In the genomic region with DNA sequence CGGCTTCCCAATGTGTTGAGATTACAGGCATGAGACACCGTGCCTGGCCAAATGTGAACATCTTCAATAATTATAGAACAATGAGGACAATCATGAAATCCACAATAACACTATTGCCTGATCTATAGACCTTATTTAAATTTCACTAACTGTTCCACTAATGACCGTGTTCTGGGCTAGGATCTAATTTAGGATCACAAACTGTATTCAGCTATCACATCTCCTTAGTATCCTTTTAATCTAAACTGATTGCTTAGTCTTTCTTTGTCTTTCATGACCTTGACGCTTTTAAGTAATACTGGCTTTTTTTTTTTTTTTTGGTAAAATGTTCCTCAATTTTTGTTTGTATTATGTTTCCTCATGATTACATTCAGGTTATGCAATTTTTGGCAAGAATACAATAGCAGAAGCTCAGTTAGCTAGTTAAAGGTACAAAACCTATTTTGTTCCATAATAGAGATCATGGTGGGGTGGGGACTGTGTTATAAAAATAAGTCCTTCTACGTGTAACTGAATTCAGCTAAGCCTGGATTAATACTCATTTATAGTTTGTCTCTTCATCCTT, we compare ENCODE assay signal across 3 cellular contexts.
TF ChIP-seq lines count a peak whose summit lies in the region.

No MANE protein-coding gene starts in this region.

TF ChIP-seq in liver, 16 proteins besides CTCF, POLR2A, EP300 and RAD21:
- peak; percentile 23 for TF ChIP-seq FOXA2 (IDR thresholded peaks at IDR 0.05)
- no peak for TF ChIP-seq NR2F2 (IDR thresholded peaks at IDR 0.05)
- TF ChIP-seq JUND (IDR thresholded peaks at IDR 0.05) = peak; percentile 16 to 36
- TF ChIP-seq HNF4G (IDR thresholded peaks at IDR 0.05) = no peak
- TF ChIP-seq YY1 (IDR thresholded peaks at IDR 0.05) = no peak
- TF ChIP-seq RXRA (IDR thresholded peaks at IDR 0.05) = peak; percentile 43 to 65
- no peak for TF ChIP-seq EGR1 (IDR thresholded peaks at IDR 0.05; ENCODE audit: low read depth in 2 of 2)
- peak; percentile 34 for TF ChIP-seq SP1 (IDR thresholded peaks at IDR 0.05)
- no peak for TF ChIP-seq FOXA1 (IDR thresholded peaks at IDR 0.05)
- TF ChIP-seq, protein P1, sequence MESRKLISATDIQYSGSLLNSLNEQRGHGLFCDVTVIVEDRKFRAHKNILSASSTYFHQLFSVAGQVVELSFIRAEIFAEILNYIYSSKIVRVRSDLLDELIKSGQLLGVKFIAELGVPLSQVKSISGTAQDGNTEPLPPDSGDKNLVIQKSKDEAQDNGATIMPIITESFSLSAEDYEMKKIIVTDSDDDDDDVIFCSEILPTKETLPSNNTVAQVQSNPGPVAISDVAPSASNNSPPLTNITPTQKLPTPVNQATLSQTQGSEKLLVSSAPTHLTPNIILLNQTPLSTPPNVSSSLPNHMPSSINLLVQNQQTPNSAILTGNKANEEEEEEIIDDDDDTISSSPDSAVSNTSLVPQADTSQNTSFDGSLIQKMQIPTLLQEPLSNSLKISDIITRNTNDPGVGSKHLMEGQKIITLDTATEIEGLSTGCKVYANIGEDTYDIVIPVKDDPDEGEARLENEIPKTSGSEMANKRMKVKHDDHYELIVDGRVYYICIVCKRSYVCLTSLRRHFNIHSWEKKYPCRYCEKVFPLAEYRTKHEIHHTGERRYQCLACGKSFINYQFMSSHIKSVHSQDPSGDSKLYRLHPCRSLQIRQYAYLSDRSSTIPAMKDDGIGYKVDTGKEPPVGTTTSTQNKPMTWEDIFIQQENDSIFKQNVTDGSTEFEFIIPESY (IDR thresholded peaks at IDR 0.05) = peak; percentile 56
- TF ChIP-seq, protein P2, sequence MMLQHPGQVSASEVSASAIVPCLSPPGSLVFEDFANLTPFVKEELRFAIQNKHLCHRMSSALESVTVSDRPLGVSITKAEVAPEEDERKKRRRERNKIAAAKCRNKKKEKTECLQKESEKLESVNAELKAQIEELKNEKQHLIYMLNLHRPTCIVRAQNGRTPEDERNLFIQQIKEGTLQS (IDR thresholded peaks at IDR 0.05) = no peak
- no peak for TF ChIP-seq TAF1 (conservative IDR thresholded peaks at IDR 0.05)
- peak; percentile 55 to 58 for TF ChIP-seq HNF4A (conservative IDR thresholded peaks at IDR 0.05)
- TF ChIP-seq MAX (IDR thresholded peaks at IDR 0.05) = peak; percentile 59
- TF ChIP-seq, protein P3, sequence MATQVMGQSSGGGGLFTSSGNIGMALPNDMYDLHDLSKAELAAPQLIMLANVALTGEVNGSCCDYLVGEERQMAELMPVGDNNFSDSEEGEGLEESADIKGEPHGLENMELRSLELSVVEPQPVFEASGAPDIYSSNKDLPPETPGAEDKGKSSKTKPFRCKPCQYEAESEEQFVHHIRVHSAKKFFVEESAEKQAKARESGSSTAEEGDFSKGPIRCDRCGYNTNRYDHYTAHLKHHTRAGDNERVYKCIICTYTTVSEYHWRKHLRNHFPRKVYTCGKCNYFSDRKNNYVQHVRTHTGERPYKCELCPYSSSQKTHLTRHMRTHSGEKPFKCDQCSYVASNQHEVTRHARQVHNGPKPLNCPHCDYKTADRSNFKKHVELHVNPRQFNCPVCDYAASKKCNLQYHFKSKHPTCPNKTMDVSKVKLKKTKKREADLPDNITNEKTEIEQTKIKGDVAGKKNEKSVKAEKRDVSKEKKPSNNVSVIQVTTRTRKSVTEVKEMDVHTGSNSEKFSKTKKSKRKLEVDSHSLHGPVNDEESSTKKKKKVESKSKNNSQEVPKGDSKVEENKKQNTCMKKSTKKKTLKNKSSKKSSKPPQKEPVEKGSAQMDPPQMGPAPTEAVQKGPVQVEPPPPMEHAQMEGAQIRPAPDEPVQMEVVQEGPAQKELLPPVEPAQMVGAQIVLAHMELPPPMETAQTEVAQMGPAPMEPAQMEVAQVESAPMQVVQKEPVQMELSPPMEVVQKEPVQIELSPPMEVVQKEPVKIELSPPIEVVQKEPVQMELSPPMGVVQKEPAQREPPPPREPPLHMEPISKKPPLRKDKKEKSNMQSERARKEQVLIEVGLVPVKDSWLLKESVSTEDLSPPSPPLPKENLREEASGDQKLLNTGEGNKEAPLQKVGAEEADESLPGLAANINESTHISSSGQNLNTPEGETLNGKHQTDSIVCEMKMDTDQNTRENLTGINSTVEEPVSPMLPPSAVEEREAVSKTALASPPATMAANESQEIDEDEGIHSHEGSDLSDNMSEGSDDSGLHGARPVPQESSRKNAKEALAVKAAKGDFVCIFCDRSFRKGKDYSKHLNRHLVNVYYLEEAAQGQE (IDR thresholded peaks at IDR 0.05) = no peak
- no peak for TF ChIP-seq GABPA (IDR thresholded peaks at IDR 0.05 in 1 of 2, conservative IDR thresholded peaks at IDR 0.05 in 1 of 2)

TF ChIP-seq in HepG2, 621 proteins besides CTCF, POLR2A, EP300 and RAD21 (continues in another document):
- no peak for TF ChIP-seq ZNF713 (CRISPR knock-in tag; IDR thresholded peaks at IDR 0.05)
- TF ChIP-seq, protein P4, sequence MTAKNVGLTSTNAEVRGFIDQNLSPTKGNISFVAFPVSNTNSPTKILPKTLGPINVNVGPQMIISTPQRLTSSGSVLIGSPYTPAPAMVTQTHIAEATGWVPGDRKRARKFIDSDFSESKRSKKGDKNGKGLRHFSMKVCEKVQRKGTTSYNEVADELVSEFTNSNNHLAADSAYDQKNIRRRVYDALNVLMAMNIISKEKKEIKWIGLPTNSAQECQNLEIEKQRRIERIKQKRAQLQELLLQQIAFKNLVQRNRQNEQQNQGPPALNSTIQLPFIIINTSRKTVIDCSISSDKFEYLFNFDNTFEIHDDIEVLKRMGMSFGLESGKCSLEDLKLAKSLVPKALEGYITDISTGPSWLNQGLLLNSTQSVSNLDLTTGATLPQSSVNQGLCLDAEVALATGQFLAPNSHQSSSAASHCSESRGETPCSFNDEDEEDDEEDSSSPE (CRISPR knock-in tag; IDR thresholded peaks at IDR 0.05) = no peak
- TF ChIP-seq, protein P5, sequence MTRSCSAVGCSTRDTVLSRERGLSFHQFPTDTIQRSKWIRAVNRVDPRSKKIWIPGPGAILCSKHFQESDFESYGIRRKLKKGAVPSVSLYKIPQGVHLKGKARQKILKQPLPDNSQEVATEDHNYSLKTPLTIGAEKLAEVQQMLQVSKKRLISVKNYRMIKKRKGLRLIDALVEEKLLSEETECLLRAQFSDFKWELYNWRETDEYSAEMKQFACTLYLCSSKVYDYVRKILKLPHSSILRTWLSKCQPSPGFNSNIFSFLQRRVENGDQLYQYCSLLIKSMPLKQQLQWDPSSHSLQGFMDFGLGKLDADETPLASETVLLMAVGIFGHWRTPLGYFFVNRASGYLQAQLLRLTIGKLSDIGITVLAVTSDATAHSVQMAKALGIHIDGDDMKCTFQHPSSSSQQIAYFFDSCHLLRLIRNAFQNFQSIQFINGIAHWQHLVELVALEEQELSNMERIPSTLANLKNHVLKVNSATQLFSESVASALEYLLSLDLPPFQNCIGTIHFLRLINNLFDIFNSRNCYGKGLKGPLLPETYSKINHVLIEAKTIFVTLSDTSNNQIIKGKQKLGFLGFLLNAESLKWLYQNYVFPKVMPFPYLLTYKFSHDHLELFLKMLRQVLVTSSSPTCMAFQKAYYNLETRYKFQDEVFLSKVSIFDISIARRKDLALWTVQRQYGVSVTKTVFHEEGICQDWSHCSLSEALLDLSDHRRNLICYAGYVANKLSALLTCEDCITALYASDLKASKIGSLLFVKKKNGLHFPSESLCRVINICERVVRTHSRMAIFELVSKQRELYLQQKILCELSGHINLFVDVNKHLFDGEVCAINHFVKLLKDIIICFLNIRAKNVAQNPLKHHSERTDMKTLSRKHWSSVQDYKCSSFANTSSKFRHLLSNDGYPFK (CRISPR knock-in tag; IDR thresholded peaks at IDR 0.05; ENCODE audit: borderline replicate concordance) = no peak
- no peak for TF ChIP-seq IKZF4 (CRISPR knock-in tag; IDR thresholded peaks at IDR 0.05; ENCODE audit: borderline replicate concordance, low read depth, not compliant biosample characterization)
- TF ChIP-seq, protein P6, sequence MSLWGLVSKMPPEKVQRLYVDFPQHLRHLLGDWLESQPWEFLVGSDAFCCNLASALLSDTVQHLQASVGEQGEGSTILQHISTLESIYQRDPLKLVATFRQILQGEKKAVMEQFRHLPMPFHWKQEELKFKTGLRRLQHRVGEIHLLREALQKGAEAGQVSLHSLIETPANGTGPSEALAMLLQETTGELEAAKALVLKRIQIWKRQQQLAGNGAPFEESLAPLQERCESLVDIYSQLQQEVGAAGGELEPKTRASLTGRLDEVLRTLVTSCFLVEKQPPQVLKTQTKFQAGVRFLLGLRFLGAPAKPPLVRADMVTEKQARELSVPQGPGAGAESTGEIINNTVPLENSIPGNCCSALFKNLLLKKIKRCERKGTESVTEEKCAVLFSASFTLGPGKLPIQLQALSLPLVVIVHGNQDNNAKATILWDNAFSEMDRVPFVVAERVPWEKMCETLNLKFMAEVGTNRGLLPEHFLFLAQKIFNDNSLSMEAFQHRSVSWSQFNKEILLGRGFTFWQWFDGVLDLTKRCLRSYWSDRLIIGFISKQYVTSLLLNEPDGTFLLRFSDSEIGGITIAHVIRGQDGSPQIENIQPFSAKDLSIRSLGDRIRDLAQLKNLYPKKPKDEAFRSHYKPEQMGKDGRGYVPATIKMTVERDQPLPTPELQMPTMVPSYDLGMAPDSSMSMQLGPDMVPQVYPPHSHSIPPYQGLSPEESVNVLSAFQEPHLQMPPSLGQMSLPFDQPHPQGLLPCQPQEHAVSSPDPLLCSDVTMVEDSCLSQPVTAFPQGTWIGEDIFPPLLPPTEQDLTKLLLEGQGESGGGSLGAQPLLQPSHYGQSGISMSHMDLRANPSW (CRISPR knock-in tag; IDR thresholded peaks at IDR 0.05; ENCODE audit: borderline replicate concordance) = no peak
- TF ChIP-seq REL (CRISPR knock-in tag; conservative IDR thresholded peaks at IDR 0.05) = no peak
- no peak for TF ChIP-seq ATM (IDR thresholded peaks at IDR 0.05; ENCODE audit: borderline replicate concordance)
- TF ChIP-seq MAF1 (CRISPR knock-in tag; IDR thresholded peaks at IDR 0.05; ENCODE audit: borderline replicate concordance) = no peak
- TF ChIP-seq ZNF44 (CRISPR knock-in tag; IDR thresholded peaks at IDR 0.05) = no peak
- TF ChIP-seq ZNF12 (CRISPR knock-in tag; IDR thresholded peaks at IDR 0.05) = no peak
- TF ChIP-seq ZNF850 (CRISPR knock-in tag; conservative IDR thresholded peaks at IDR 0.05) = no peak

TF ChIP-seq in WTC11, 78 proteins besides CTCF, POLR2A, EP300 and RAD21 (continues in another document):
- TF ChIP-seq GTF2I (CRISPR knock-in tag; conservative IDR thresholded peaks at IDR 0.05) = no peak
- TF ChIP-seq E2F1 (CRISPR knock-in tag; IDR thresholded peaks at IDR 0.05) = no peak
- no peak for TF ChIP-seq ZNF416 (CRISPR knock-in tag; IDR thresholded peaks at IDR 0.05)
- TF ChIP-seq ZNF281 (CRISPR knock-in tag; IDR thresholded peaks at IDR 0.05) = no peak
- TF ChIP-seq ZNF263 (CRISPR knock-in tag; IDR thresholded peaks at IDR 0.05; ENCODE audit: low read depth) = no peak
- no peak for TF ChIP-seq MYBL2 (CRISPR knock-in tag; IDR thresholded peaks at IDR 0.05)
- TF ChIP-seq, protein P7, sequence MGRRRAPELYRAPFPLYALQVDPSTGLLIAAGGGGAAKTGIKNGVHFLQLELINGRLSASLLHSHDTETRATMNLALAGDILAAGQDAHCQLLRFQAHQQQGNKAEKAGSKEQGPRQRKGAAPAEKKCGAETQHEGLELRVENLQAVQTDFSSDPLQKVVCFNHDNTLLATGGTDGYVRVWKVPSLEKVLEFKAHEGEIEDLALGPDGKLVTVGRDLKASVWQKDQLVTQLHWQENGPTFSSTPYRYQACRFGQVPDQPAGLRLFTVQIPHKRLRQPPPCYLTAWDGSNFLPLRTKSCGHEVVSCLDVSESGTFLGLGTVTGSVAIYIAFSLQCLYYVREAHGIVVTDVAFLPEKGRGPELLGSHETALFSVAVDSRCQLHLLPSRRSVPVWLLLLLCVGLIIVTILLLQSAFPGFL (CRISPR knock-in tag; IDR thresholded peaks at IDR 0.05; ENCODE audit: borderline replicate concordance) = no peak
- no peak for TF ChIP-seq TP53 (CRISPR knock-in tag; IDR thresholded peaks at IDR 0.05)
- no peak for TF ChIP-seq E2F4 (CRISPR knock-in tag; IDR thresholded peaks at IDR 0.05; ENCODE audit: borderline replicate concordance, low read depth)
